Comparison of ENCODE assay signal across 22 cellular contexts in the genomic region with DNA sequence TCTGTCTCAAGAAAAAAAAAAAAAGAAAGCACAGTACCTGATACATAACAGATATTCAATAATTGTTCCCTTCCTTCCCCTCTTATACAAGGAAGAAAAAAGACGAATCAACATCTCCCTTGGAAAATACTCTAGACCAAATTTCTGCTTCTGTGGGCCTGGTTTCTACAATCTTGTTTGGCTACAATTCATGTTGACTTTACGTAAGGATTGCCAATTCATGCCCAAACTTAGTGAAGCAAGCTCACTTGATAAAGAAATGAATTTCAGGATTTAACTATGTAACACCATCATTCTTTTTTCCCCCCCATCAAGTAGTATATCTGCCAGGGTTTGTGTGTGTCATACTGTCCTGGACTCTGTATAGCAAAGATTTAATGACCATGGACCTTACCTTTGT.
"Had no signal": no experiment of that assay in that cellular context is flagged by ENCODE, and none has a peak within 500 bp of the region (broad histone marks: within the 10 kb centered on the region; RNA-seq: fewer than 3 reads in every experiment).

No MANE protein-coding gene starts in this region.

- H3K9me3 ChIP-seq: MG63, SK-N-SH had no signal

- H3K27ac ChIP-seq: HL-60, RWPE1 had no signal

- DNase-seq: KBM-7, MG63, NCI-H1092, NCI-H1105 treated with DMSO at 0.1 percent for 48 hours, NCI-H1417 treated with DMSO at 0.1 percent for 48 hours, NCI-H146, NCI-H1694 treated with DMSO at 0.1 percent for 48 hours, NCI-H1930, NCI-H2081, NCI-H2171, NCI-H226, NCI-H446, NCI-H510A, NCI-H524 treated with DMSO at 0.1 percent for 48 hours, NCI-H69, NCI-H774, PC-3, SHP77, SK-N-SH had no signal

- H3K27me3 ChIP-seq: MG63 had no signal

- H3K36me3 ChIP-seq: MG63 had no signal

- H3K4me3 ChIP-seq: MG63 had no signal

- ATAC-seq: Panc1, PC-3 had no signal
